In genomic region chr1:5811419-5811818, GRCh38 we compare ENCODE assay signal across 28 cellular contexts.
DNase-seq lines count a peak whose midpoint lies in the region; ATAC-seq and TF ChIP-seq lines count a peak whose summit lies in the region.
"Had no signal": no experiment of that assay in that cellular context is flagged by ENCODE, and none has a peak within 500 bp of the region (broad histone marks: within the 10 kb centered on the region; RNA-seq: fewer than 3 reads in every experiment).

No MANE protein-coding gene starts in this region.

- ATAC-seq in activated CD8-positive, alpha-beta memory T cell treated with anti-CD3 and anti-CD28 coated beads, Interleukin-2, amount 10 ng/mL, durations not matched to agents 7 days and 5 days = no peak
- ATAC-seq: left ventricle myocardium superior; Right ventricle myocardium inferior; stimulated activated naive CD8-positive, alpha-beta T cell treated with anti-CD3 and anti-CD28 coated beads, Interleukin-15, Interleukin-2, amounts not matched to agents 100 U/mL and 50 U/mL, for 24 hours had no signal

- H3K27ac Mint-ChIP-seq in activated CD8-positive, alpha-beta memory T cell treated with anti-CD3 and anti-CD28 coated beads, Interleukin-2, amount 10 ng/mL, durations not matched to agents 7 days and 5 days = no peak overlapping the region
- no peak overlapping the region for H3K27ac Mint-ChIP-seq in activated naive CD4-positive, alpha-beta T cell treated with anti-CD3 and anti-CD28 coated beads, Interleukin-2, amount 10 ng/mL, durations not matched to agents 7 days and 5 days
- H3K27ac Mint-ChIP-seq: activated naive CD4-positive, alpha-beta T cell treated with anti-CD3 and anti-CD28 coated beads, Interleukin-2, amount 50 U/mL, for 24 hours; activated T-helper 1 cell treated with anti-CD3 and anti-CD28 coated beads, Interleukin-12 subunit alpha, Interleukin-12 subunit beta, Interleukin-2, Interleukin-4 antibody, amounts not matched to agents 30 ng/mL and 10 ng/mL and 1 ng/mL, durations not matched to agents 14 hours and 24 hours and 36 hours; CD4-positive, alpha-beta memory T cell had no signal

- no peaks in the 10 kb centered on the region for H3K27me3 Mint-ChIP-seq in activated CD8-positive, alpha-beta memory T cell treated with anti-CD3 and anti-CD28 coated beads, Interleukin-2, amount 10 ng/mL, durations not matched to agents 7 days and 5 days
- no peaks in the 10 kb centered on the region for H3K27me3 Mint-ChIP-seq in activated naive CD4-positive, alpha-beta T cell treated with anti-CD3 and anti-CD28 coated beads, Interleukin-2, amount 10 ng/mL, durations not matched to agents 7 days and 5 days

- DNase-seq in NCI-H2171 treated with DMSO at 0.1 percent for 48 hours (lab: John Stamatoyannopoulos, UW) (peak; percentile 55), NCI-H2171 (lab: John Stamatoyannopoulos, UW) (no peak), NCI-H2029 (lab: John Stamatoyannopoulos, UW) (peak; percentile 53), RPMI8226 (peak; percentile 43), ovary (peak in 3 of 5 donors; percentile 23 to 76 (median 33)), epidermal melanocyte (ENCODE audit: insufficient read length, low spot score) (no peak)
- no peak for DNase-seq in activated CD8-positive, alpha-beta memory T cell treated with anti-CD3 and anti-CD28 coated beads, Interleukin-2, amount 10 ng/mL, durations not matched to agents 7 days and 5 days
- no peak for DNase-seq in activated naive CD4-positive, alpha-beta T cell treated with anti-CD3 and anti-CD28 coated beads, Interleukin-2, amount 10 ng/mL, durations not matched to agents 7 days and 5 days
- DNase-seq: activated CD4-positive, alpha-beta T cell treated with anti-CD3 and anti-CD28 coated beads, Interleukin-2, amount 50 U/mL, for 1 hour; amygdala; CD4-positive, alpha-beta memory T cell; DMS153; effector CD4-positive, alpha-beta T cell; GDM1; HCEC 1CT; islet precursor cell; left ventricle myocardium superior; NCI-H1092; NCI-H2081 treated with DMSO at 0.1 percent for 48 hours; NCI-H82; occipital lobe; stimulated activated naive CD8-positive, alpha-beta T cell treated with anti-CD3 and anti-CD28 coated beads, Interleukin-15, Interleukin-2, amounts not matched to agents 100 U/mL and 50 U/mL, for 24 hours; T1000 had no signal

- no peak overlapping the region for H3K4me3 ChIP-seq in ovary
- H3K4me3 ChIP-seq: thoracic aorta had no signal

- no peaks in the 10 kb centered on the region for H3K4me1 ChIP-seq in ovary (ENCODE audit: insufficient read depth)

- H3K36me3 ChIP-seq in ovary = no peaks in the 10 kb centered on the region
- H3K36me3 ChIP-seq: thoracic aorta had no signal

- no peak for TF ChIP-seq POLR2A in ovary (IDR thresholded peaks at IDR 0.05)

- 1 to 4% (median 1%) methylated on average over 11 of the region's 11 CpGs for WGBS in ovary, 3 donors

- H3K9me3 ChIP-seq in ovary = no peaks in the 10 kb centered on the region
- H3K9me3 ChIP-seq: thoracic aorta had no signal

- intact Hi-C loops in ovary (cut with DNase I) = no loop called here

- H3K27ac ChIP-seq in ovary = no peak overlapping the region
- H3K27ac ChIP-seq: epithelial cell of prostate, thoracic aorta had no signal

- no peaks in the 10 kb centered on the region for H3K4me1 Mint-ChIP-seq in activated CD8-positive, alpha-beta memory T cell treated with anti-CD3 and anti-CD28 coated beads, Interleukin-2, amount 10 ng/mL, durations not matched to agents 7 days and 5 days
- H3K4me1 Mint-ChIP-seq in activated naive CD4-positive, alpha-beta T cell treated with anti-CD3 and anti-CD28 coated beads, Interleukin-2, amount 10 ng/mL, durations not matched to agents 7 days and 5 days = no peaks in the 10 kb centered on the region
- H3K4me1 Mint-ChIP-seq: activated naive CD4-positive, alpha-beta T cell treated with anti-CD3 and anti-CD28 coated beads, Interleukin-2, amount 50 U/mL, for 24 hours; CD4-positive, alpha-beta memory T cell had no signal

- H3K36me3 Mint-ChIP-seq in activated CD8-positive, alpha-beta memory T cell treated with anti-CD3 and anti-CD28 coated beads, Interleukin-2, amount 10 ng/mL, durations not matched to agents 7 days and 5 days = no peaks in the 10 kb centered on the region
- H3K36me3 Mint-ChIP-seq in activated naive CD4-positive, alpha-beta T cell treated with anti-CD3 and anti-CD28 coated beads, Interleukin-2, amount 10 ng/mL, durations not matched to agents 7 days and 5 days = no peaks in the 10 kb centered on the region
- H3K36me3 Mint-ChIP-seq: activated naive CD4-positive, alpha-beta T cell treated with anti-CD3 and anti-CD28 coated beads, Interleukin-2, amount 50 U/mL, for 24 hours; CD4-positive, alpha-beta memory T cell had no signal

- no peaks in the 10 kb centered on the region for H3K9me3 Mint-ChIP-seq in activated CD8-positive, alpha-beta memory T cell treated with anti-CD3 and anti-CD28 coated beads, Interleukin-2, amount 10 ng/mL, durations not matched to agents 7 days and 5 days (ENCODE audit: low read depth)
- H3K9me3 Mint-ChIP-seq in activated naive CD4-positive, alpha-beta T cell treated with anti-CD3 and anti-CD28 coated beads, Interleukin-2, amount 10 ng/mL, durations not matched to agents 7 days and 5 days = no peaks in the 10 kb centered on the region
- H3K9me3 Mint-ChIP-seq: activated naive CD4-positive, alpha-beta T cell treated with anti-CD3 and anti-CD28 coated beads, Interleukin-2, amount 50 U/mL, for 24 hours; activated T-helper 1 cell treated with anti-CD3 and anti-CD28 coated beads, Interleukin-12 subunit alpha, Interleukin-12 subunit beta, Interleukin-2, Interleukin-4 antibody, amounts not matched to agents 30 ng/mL and 10 ng/mL and 1 ng/mL, durations not matched to agents 14 hours and 24 hours and 36 hours had no signal

- TF ChIP-seq CTCF in ovary (IDR thresholded peaks at IDR 0.05) = no peak

- no peaks in the 10 kb centered on the region for H3K27me3 ChIP-seq in ovary

- no peak for TF ChIP-seq EP300 in ovary (IDR thresholded peaks at IDR 0.05)

- CTCF ChIA-PET in activated CD8-positive, alpha-beta memory T cell treated with anti-CD3 and anti-CD28 coated beads, Interleukin-2, amount 10 ng/mL, durations not matched to agents 7 days and 5 days (lab: Charles Lee) = no interaction called here
- CTCF ChIA-PET in activated naive CD4-positive, alpha-beta T cell treated with anti-CD3 and anti-CD28 coated beads, Interleukin-2, amount 10 ng/mL, durations not matched to agents 7 days and 5 days (lab: Charles Lee) = no interaction called here

- H3K4me3 Mint-ChIP-seq in activated CD8-positive, alpha-beta memory T cell treated with anti-CD3 and anti-CD28 coated beads, Interleukin-2, amount 10 ng/mL, durations not matched to agents 7 days and 5 days = no peak overlapping the region
- H3K4me3 Mint-ChIP-seq in activated naive CD4-positive, alpha-beta T cell treated with anti-CD3 and anti-CD28 coated beads, Interleukin-2, amount 10 ng/mL, durations not matched to agents 7 days and 5 days = no peak overlapping the region
- H3K4me3 Mint-ChIP-seq: activated naive CD4-positive, alpha-beta T cell treated with anti-CD3 and anti-CD28 coated beads, Interleukin-2, amount 50 U/mL, for 24 hours; activated T-helper 1 cell treated with anti-CD3 and anti-CD28 coated beads, Interleukin-12 subunit alpha, Interleukin-12 subunit beta, Interleukin-2, Interleukin-4 antibody, amounts not matched to agents 30 ng/mL and 10 ng/mL and 1 ng/mL, durations not matched to agents 14 hours and 24 hours and 36 hours; CD4-positive, alpha-beta memory T cell had no signal

Comparison
In these comparisons a context has a peak if more than half of its experiments do, and no peak if none do; other contexts are left out.
1. DNase-seq: peak in NCI-H2171 treated with DMSO at 0.1 percent for 48 hours (single experiment), NCI-H2029 (single experiment), RPMI8226 (single experiment) and ovary (3 of 5); none in NCI-H2171 (single experiment), activated CD8-positive, alpha-beta memory T cell treated with anti-CD3 and anti-CD28 coated beads, Interleukin-2, amount 10 ng/mL, durations not matched to agents 7 days and 5 days (single experiment), epidermal melanocyte (single experiment) and activated naive CD4-positive, alpha-beta T cell treated with anti-CD3 and anti-CD28 coated beads, Interleukin-2, amount 10 ng/mL, durations not matched to agents 7 days and 5 days (single experiment).